Comparison of ENCODE assay signal across 22 cellular contexts in genomic region chr18:36379426-36379984, GRCh38.
"Had no signal": no experiment of that assay in that cellular context is flagged by ENCODE, and none has a peak within 500 bp of the region (broad histone marks: within the 10 kb centered on the region; RNA-seq: fewer than 3 reads in every experiment).

No MANE protein-coding gene starts in this region.

- DNase-seq: activated CD4-positive, alpha-beta T cell treated with anti-CD3 and anti-CD28 coated beads, Interleukin-2, amount 10 ng/mL, durations not matched to agents 7 days and 5 days; activated CD4-positive, CD25-positive, alpha-beta regulatory T cell; activated CD8-positive, alpha-beta T cell treated with anti-CD3 and anti-CD28 coated beads, Interleukin-2, amount 10 ng/mL, durations not matched to agents 7 days and 5 days; activated naive CD4-positive, alpha-beta T cell treated with Interleukin-2 at 50 U/mL for 16 hours; activated naive CD8-positive, alpha-beta T cell treated with anti-CD3 and anti-CD28 coated beads, Interleukin-2, amount 10 ng/mL, durations not matched to agents 7 days and 5 days; activated T-cell treated with anti-CD3 and anti-CD28 coated beads, Interleukin-2, amount 50 U/mL, for 24 hours; amygdala; caudate nucleus; dorsolateral prefrontal cortex; foreskin fibroblast; hypothalamus; islet precursor cell; naive thymus-derived CD8-positive, alpha-beta T cell; pancreas; stimulated activated CD4-positive, alpha-beta T cell treated with anti-CD3 and anti-CD28 coated beads, Interleukin-4, amount 100 ng/mL, for 1 hour; stimulated activated naive CD8-positive, alpha-beta T cell treated with anti-CD3 and anti-CD28 coated beads, Interleukin-15, amount 100 ng/mL, for 72 hours; SW 1271; T-helper 2 cell had no signal

- FAIRE-seq: pancreas had no signal

- ATAC-seq: activated CD8-positive, alpha-beta T cell treated with anti-CD3 and anti-CD28 coated beads, Interleukin-2, amount 10 ng/mL, durations not matched to agents 7 days and 5 days; left lobe of liver; naive thymus-derived CD8-positive, alpha-beta T cell; pancreas; sciatic nerve; stimulated activated naive CD8-positive, alpha-beta T cell treated with anti-CD3 and anti-CD28 coated beads, Interleukin-15, amount 100 ng/mL, for 72 hours had no signal

- H3K27ac ChIP-seq: dorsolateral prefrontal cortex, epithelial cell of prostate, pancreas had no signal

- H3K4me1 ChIP-seq: pancreas had no signal

- H3K9me3 ChIP-seq: pancreas had no signal

- H3K27me3 ChIP-seq: dorsolateral prefrontal cortex, pancreas had no signal

- H3K4me3 ChIP-seq: dorsolateral prefrontal cortex, pancreas, smooth muscle cell had no signal

- H3K4me2 ChIP-seq: smooth muscle cell had no signal

- H3K36me3 ChIP-seq: pancreas had no signal
